1 cellular context compared by ENCODE assay signal in genomic region chr10:86400705-86401587, GRCh38.
TF ChIP-seq lines count a peak whose summit lies in the region.

No MANE protein-coding gene starts in this region.

TF ChIP-seq in HepG2, 621 proteins besides CTCF, POLR2A, EP300 and RAD21 (continued from another document and continues in another):
- no peak for TF ChIP-seq ZNF318 (CRISPR knock-in tag; IDR thresholded peaks at IDR 0.05)
- TF ChIP-seq ZBTB21 (CRISPR knock-in tag; IDR thresholded peaks at IDR 0.05) = no peak
- TF ChIP-seq ATF2 (CRISPR knock-in tag; IDR thresholded peaks at IDR 0.05) = no peak
- TF ChIP-seq THYN1 (CRISPR knock-in tag; IDR thresholded peaks at IDR 0.05; ENCODE audit: borderline replicate concordance, low read depth) = no peak
- no peak for TF ChIP-seq ZNF768 (CRISPR knock-in tag; IDR thresholded peaks at IDR 0.05)
- TF ChIP-seq PRDM10 (CRISPR knock-in tag; IDR thresholded peaks at IDR 0.05; ENCODE audit: low read depth) = no peak; the same call in 1 of the 2 replicates
- no peak for TF ChIP-seq HNRNPLL (IDR thresholded peaks at IDR 0.05; ENCODE audit: low read depth, low read length, poor library complexity, severe bottlenecking)
- no peak for TF ChIP-seq RNF219 (CRISPR knock-in tag; IDR thresholded peaks at IDR 0.05)
- no peak for TF ChIP-seq DNMT1 (CRISPR knock-in tag; IDR thresholded peaks at IDR 0.05)
- TF ChIP-seq MTERF4 (CRISPR knock-in tag; IDR thresholded peaks at IDR 0.05) = no peak
- TF ChIP-seq HMGXB3 (CRISPR knock-in tag; IDR thresholded peaks at IDR 0.05; ENCODE audit: borderline replicate concordance) = 0 out of 2 replicates have a peak, but pooled peaks have one; percentile 22
- peak; percentile 35 for TF ChIP-seq BCL6 (CRISPR knock-in tag; IDR thresholded peaks at IDR 0.05)
- no peak for TF ChIP-seq ZNF337 (CRISPR knock-in tag; IDR thresholded peaks at IDR 0.05; ENCODE audit: borderline replicate concordance, low read depth)
- TF ChIP-seq ZFP36L1 (CRISPR knock-in tag; IDR thresholded peaks at IDR 0.05) = no peak
- TF ChIP-seq PITX1 (CRISPR knock-in tag; IDR thresholded peaks at IDR 0.05) = no peak; the same call in 1 of the 2 replicates
- no peak for TF ChIP-seq SYNCRIP (IDR thresholded peaks at IDR 0.05; ENCODE audit: insufficient read depth, low read depth, low read length)
- no peak; the same call in 1 of the 2 replicates for TF ChIP-seq ZNF713 (CRISPR knock-in tag; IDR thresholded peaks at IDR 0.05)
- TF ChIP-seq ZNF264 (CRISPR knock-in tag; IDR thresholded peaks at IDR 0.05) = no peak
- TF ChIP-seq DMAP1 (CRISPR knock-in tag; IDR thresholded peaks at IDR 0.05) = no peak
- TF ChIP-seq ZNF543 (CRISPR knock-in tag; IDR thresholded peaks at IDR 0.05) = peak; percentile 75; the same call in 1 of the 2 replicates
- TF ChIP-seq ZBTB38 (CRISPR knock-in tag; IDR thresholded peaks at IDR 0.05) = no peak; the same call in 1 of the 2 replicates
- TF ChIP-seq HOXA9 (CRISPR knock-in tag; IDR thresholded peaks at IDR 0.05; ENCODE audit: borderline replicate concordance) = 0 out of 2 replicates have a peak, but pooled peaks have one; percentile 21
- TF ChIP-seq TCF7L2 (IDR thresholded peaks at IDR 0.05; ENCODE audit: low read depth, low read length) = no peak
- no peak for TF ChIP-seq RFX5 (IDR thresholded peaks at IDR 0.05; ENCODE audit: low read depth, low read length)
- TF ChIP-seq, protein P1, sequence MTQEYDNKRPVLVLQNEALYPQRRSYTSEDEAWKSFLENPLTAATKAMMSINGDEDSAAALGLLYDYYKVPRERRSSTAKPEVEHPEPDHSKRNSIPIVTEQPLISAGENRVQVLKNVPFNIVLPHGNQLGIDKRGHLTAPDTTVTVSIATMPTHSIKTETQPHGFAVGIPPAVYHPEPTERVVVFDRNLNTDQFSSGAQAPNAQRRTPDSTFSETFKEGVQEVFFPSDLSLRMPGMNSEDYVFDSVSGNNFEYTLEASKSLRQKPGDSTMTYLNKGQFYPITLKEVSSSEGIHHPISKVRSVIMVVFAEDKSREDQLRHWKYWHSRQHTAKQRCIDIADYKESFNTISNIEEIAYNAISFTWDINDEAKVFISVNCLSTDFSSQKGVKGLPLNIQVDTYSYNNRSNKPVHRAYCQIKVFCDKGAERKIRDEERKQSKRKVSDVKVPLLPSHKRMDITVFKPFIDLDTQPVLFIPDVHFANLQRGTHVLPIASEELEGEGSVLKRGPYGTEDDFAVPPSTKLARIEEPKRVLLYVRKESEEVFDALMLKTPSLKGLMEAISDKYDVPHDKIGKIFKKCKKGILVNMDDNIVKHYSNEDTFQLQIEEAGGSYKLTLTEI (CRISPR knock-in tag; conservative IDR thresholded peaks at IDR 0.05) = no peak
- no peak for TF ChIP-seq ATF1 (CRISPR knock-in tag; IDR thresholded peaks at IDR 0.05)
- no peak for TF ChIP-seq ELK4 (CRISPR knock-in tag; IDR thresholded peaks at IDR 0.05; ENCODE audit: borderline replicate concordance)
- no peak for TF ChIP-seq ZKSCAN1 (IDR thresholded peaks at IDR 0.05; ENCODE audit: low read length)
- no peak; the same call in 1 of the 2 replicates for TF ChIP-seq ZNF747 (CRISPR knock-in tag; IDR thresholded peaks at IDR 0.05; ENCODE audit: borderline replicate concordance)
- TF ChIP-seq ZBTB8A (CRISPR knock-in tag; IDR thresholded peaks at IDR 0.05; ENCODE audit: borderline replicate concordance, low read depth) = no peak
